ENCODE assay signal across 13 cellular contexts in genomic region chr18:13538630-13539029, GRCh38.
DNase-seq lines count a peak whose midpoint lies in the region; ATAC-seq and TF ChIP-seq lines count a peak whose summit lies in the region.
"Had no signal": no experiment of that assay in that cellular context is flagged by ENCODE, and none has a peak within 500 bp of the region (broad histone marks: within the 10 kb centered on the region; RNA-seq: fewer than 3 reads in every experiment).

No MANE protein-coding gene starts in this region.

- TF ChIP-seq CTCF in OCI-LY1 (IDR thresholded peaks at IDR 0.05; ENCODE audit: low read length), result no peak
- TF ChIP-seq CTCF in gastroesophageal sphincter (IDR thresholded peaks at IDR 0.05), result no peak

- H3K9ac ChIP-seq in OCI-LY1 (ENCODE audit: low read length), result no peak overlapping the region

- peaks cover 9% of the 10 kb centered on the region for H3K36me3 Mint-ChIP-seq in activated T-cell treated with anti-CD3 and anti-CD28 coated beads, Interleukin-2, amount 50 U/mL, for 4 hours (ENCODE audit: insufficient read depth)

- H3K36me3 ChIP-seq in OCI-LY1 (ENCODE audit: insufficient read depth, low read length) (no peaks in the 10 kb centered on the region), gastroesophageal sphincter (no peaks in the 10 kb centered on the region)

- no peaks in the 10 kb centered on the region for H3K9me3 ChIP-seq in OCI-LY1 (ENCODE audit: low read length)
- H3K9me3 ChIP-seq in gastroesophageal sphincter, result no peaks in the 10 kb centered on the region

- no peak for ATAC-seq in activated T-cell treated with anti-CD3 and anti-CD28 coated beads, Interleukin-2, amount 50 U/mL, for 4 hours
- no peak for ATAC-seq in gastroesophageal sphincter
- ATAC-seq in stimulated activated naive CD8-positive, alpha-beta T cell treated with anti-CD3 and anti-CD28 coated beads, Interleukin-15, amount 100 ng/mL, for 72 hours, result no peak
- no peak for ATAC-seq in GM21367 (IDR thresholded peaks at IDR 0.05; ENCODE audit: unreplicated experiment)

- H3K4me3 ChIP-seq in OCI-LY1 (ENCODE audit: low read depth, low read length, poor library complexity, severe bottlenecking), result no peak overlapping the region
- no peak overlapping the region for H3K4me3 ChIP-seq in gastroesophageal sphincter

- no peak overlapping the region for H3K27ac ChIP-seq in OCI-LY1 (ENCODE audit: low read depth, low read length, poor library complexity, severe bottlenecking)
- H3K27ac ChIP-seq in gastroesophageal sphincter, result peak overlapping the region in 3 of 4 donors; percentile 5 to 32 (median 20)
- H3K27ac ChIP-seq: RWPE1 had no signal

- no peaks in the 10 kb centered on the region for H3F3A ChIP-seq in OCI-LY1 (ENCODE audit: insufficient read depth, low read length)

- H3K4me1 ChIP-seq in OCI-LY1 (ENCODE audit: insufficient read depth, low read length, severe bottlenecking) (peaks cover 22% of the 10 kb centered on the region), gastroesophageal sphincter (peaks cover 0 to 59% (median 0%) of the 10 kb centered on the region in 3 donors)

- WGBS in gastroesophageal sphincter (ENCODE audit: low coverage in 1 of 2), 2 donors, result 83% methylated on average over 2 of the region's 2 CpGs; no CpG with 5 or more reads in 1 of the 2 donors

- no peak overlapping the region for H2AFZ ChIP-seq in OCI-LY1 (ENCODE audit: low read length)

- no peak for DNase-seq in activated T-cell treated with anti-CD3 and anti-CD28 coated beads, Interleukin-2, amount 50 U/mL, for 4 hours
- no peak for DNase-seq in activated T-cell treated with anti-CD3 and anti-CD28 coated beads, Interleukin-2, amount 50 U/mL, for 1 hour
- DNase-seq in stimulated activated naive CD8-positive, alpha-beta T cell treated with anti-CD3 and anti-CD28 coated beads, Interleukin-15, amount 100 ng/mL, for 72 hours, result no peak
- DNase-seq in RKO (ENCODE audit: low spot score) (no peak), epidermal melanocyte (ENCODE audit: insufficient read length, low spot score) (no peak)
- DNase-seq: amygdala, IMR-90, occipital lobe had no signal

- no peaks in the 10 kb centered on the region for H4K20me1 ChIP-seq in OCI-LY1 (ENCODE audit: insufficient read depth, low read length)

- no peaks in the 10 kb centered on the region for H3K9me2 ChIP-seq in OCI-LY1 (ENCODE audit: low read depth, low read length)

- peaks cover 8% of the 10 kb centered on the region; the same call in 1 of the 2 replicates for H3K27me3 ChIP-seq in OCI-LY1 (ENCODE audit: insufficient read depth, low read length)
- no peaks in the 10 kb centered on the region for H3K27me3 ChIP-seq in gastroesophageal sphincter

- H3K79me2 ChIP-seq in OCI-LY1 (ENCODE audit: insufficient read depth, low read length), result no peaks in the 10 kb centered on the region

- H3K9me3 Mint-ChIP-seq in activated T-cell treated with anti-CD3 and anti-CD28 coated beads, Interleukin-2, amount 50 U/mL, for 4 hours, result no peaks in the 10 kb centered on the region
- no peaks in the 10 kb centered on the region for H3K9me3 Mint-ChIP-seq in stimulated activated naive CD8-positive, alpha-beta T cell treated with anti-CD3 and anti-CD28 coated beads, Interleukin-15, amount 100 ng/mL, for 72 hours
- H3K9me3 Mint-ChIP-seq: dendritic cell treated with granulocyte-macrophage colony-stimulating factor and Interleukin-4, amounts not matched to agents 40 ng/mL and 50 ng/mL, for 4 days had no signal

- TF ChIP-seq EP300 in gastroesophageal sphincter (IDR thresholded peaks at IDR 0.05), result no peak

- no peaks in the 10 kb centered on the region for H3K27me3 Mint-ChIP-seq in activated T-cell treated with anti-CD3 and anti-CD28 coated beads, Interleukin-2, amount 50 U/mL, for 4 hours (ENCODE audit: low read depth)
- H3K27me3 Mint-ChIP-seq in stimulated activated naive CD8-positive, alpha-beta T cell treated with anti-CD3 and anti-CD28 coated beads, Interleukin-15, amount 100 ng/mL, for 72 hours, result no peaks in the 10 kb centered on the region
- H3K27me3 Mint-ChIP-seq: dendritic cell treated with granulocyte-macrophage colony-stimulating factor and Interleukin-4, amounts not matched to agents 40 ng/mL and 50 ng/mL, for 4 days had no signal

- H3K4me2 ChIP-seq in OCI-LY1 (ENCODE audit: low read length), result peak overlapping the region; percentile 12; the same call in 1 of the 2 replicates

- H3K27ac Mint-ChIP-seq in stimulated activated naive CD8-positive, alpha-beta T cell treated with anti-CD3 and anti-CD28 coated beads, Interleukin-15, amount 100 ng/mL, for 72 hours, result peak overlapping the region; percentile 75 to 89
- H3K27ac Mint-ChIP-seq: dendritic cell treated with granulocyte-macrophage colony-stimulating factor and Interleukin-4, amounts not matched to agents 40 ng/mL and 50 ng/mL, for 4 days had no signal

- H3K4me1 Mint-ChIP-seq in activated T-cell treated with anti-CD3 and anti-CD28 coated beads, Interleukin-2, amount 50 U/mL, for 4 hours (ENCODE audit: low read depth), result peaks cover 67% of the 10 kb centered on the region
- peaks cover 98% of the 10 kb centered on the region for H3K4me1 Mint-ChIP-seq in stimulated activated naive CD8-positive, alpha-beta T cell treated with anti-CD3 and anti-CD28 coated beads, Interleukin-15, amount 100 ng/mL, for 72 hours

- H3K4me3 Mint-ChIP-seq in activated T-cell treated with anti-CD3 and anti-CD28 coated beads, Interleukin-2, amount 50 U/mL, for 4 hours, result peak overlapping the region; percentile 47
- H3K4me3 Mint-ChIP-seq in stimulated activated naive CD8-positive, alpha-beta T cell treated with anti-CD3 and anti-CD28 coated beads, Interleukin-15, amount 100 ng/mL, for 72 hours, result peak overlapping the region; percentile 58 to 74
- H3K4me3 Mint-ChIP-seq: dendritic cell treated with granulocyte-macrophage colony-stimulating factor and Interleukin-4, amounts not matched to agents 40 ng/mL and 50 ng/mL, for 4 days had no signal

- TF ChIP-seq POLR2A in gastroesophageal sphincter (IDR thresholded peaks at IDR 0.05), result no peak
